In genomic region chr9:6024035-6024554, GRCh38 we compare ENCODE assay signal across 8 cellular contexts. TPM values are rescaled to one million over a fixed set of nuclear protein-coding genes. Genes with fewer than 3 reads are reported as not detected.
DNase-seq lines count a peak whose midpoint lies in the region; ATAC-seq and TF ChIP-seq lines count a peak whose summit lies in the region.

No MANE protein-coding gene starts in this region.

- intact Hi-C loops in sciatic nerve (cut with DNase I): no loop called here

- no peaks in the 10 kb centered on the region for H3K9me2 ChIP-seq in SU-DHL-6 (replicated peaks; ENCODE audit: insufficient read depth, low read length)

- peak overlapping the region; percentile 11 for H3K4me2 ChIP-seq in SU-DHL-6 (ENCODE audit: low read depth, low read length, poor library complexity, severe bottlenecking)

- ATAC-seq in HG03159 (IDR thresholded peaks at IDR 0.05; ENCODE audit: unreplicated experiment): peak; percentile 73
- ATAC-seq in stimulated activated effector memory CD8-positive, alpha-beta T cell treated with anti-CD3 and anti-CD28 coated beads, Interleukin-12 subunit alpha, Interleukin-12 subunit beta, amount 100 ng/mL, for 72 hours: peak; percentile 65
- no peak for ATAC-seq in sciatic nerve
- no peak for ATAC-seq in HG02840 (IDR thresholded peaks at IDR 0.05; ENCODE audit: low FRiP score, unreplicated experiment)

- H3K9me3 ChIP-seq in SU-DHL-6 (ENCODE audit: insufficient read depth, low read length): no peaks in the 10 kb centered on the region

- no peak overlapping the region for H3K4me3 ChIP-seq in GM12864 (ENCODE audit: low read depth, low read length)
- no peak overlapping the region for H3K4me3 ChIP-seq in SU-DHL-6 (ENCODE audit: insufficient read depth, low read length, poor library complexity, severe bottlenecking)
- H3K4me3 ChIP-seq in fibroblast of pulmonary artery (replicated peaks; ENCODE audit: low read depth, low read length): no peak overlapping the region

- H3K27ac ChIP-seq in SU-DHL-6 (ENCODE audit: low read depth, low read length): no peak overlapping the region

- H3F3A ChIP-seq in SU-DHL-6 (ENCODE audit: insufficient read depth): no peaks in the 10 kb centered on the region

- H4K20me1 ChIP-seq in SU-DHL-6 (ENCODE audit: low read depth, low read length): no peaks in the 10 kb centered on the region

- H3K9me3 Mint-ChIP-seq in stimulated activated effector memory CD8-positive, alpha-beta T cell treated with anti-CD3 and anti-CD28 coated beads, Interleukin-12 subunit alpha, Interleukin-12 subunit beta, amount 100 ng/mL, for 72 hours: no peaks in the 10 kb centered on the region

- no peaks in the 10 kb centered on the region for H3K36me3 ChIP-seq in SU-DHL-6 (ENCODE audit: low read length)

- peaks cover 6% of the 10 kb centered on the region for H3K4me1 Mint-ChIP-seq in stimulated activated effector memory CD8-positive, alpha-beta T cell treated with anti-CD3 and anti-CD28 coated beads, Interleukin-12 subunit alpha, Interleukin-12 subunit beta, amount 100 ng/mL, for 72 hours

- H3K4me3 Mint-ChIP-seq in stimulated activated effector memory CD8-positive, alpha-beta T cell treated with anti-CD3 and anti-CD28 coated beads, Interleukin-12 subunit alpha, Interleukin-12 subunit beta, amount 100 ng/mL, for 72 hours: no peak overlapping the region

- H2AFZ ChIP-seq in SU-DHL-6 (ENCODE audit: low read depth, low read length, severe bottlenecking): peak overlapping the region; percentile 56

- H3K79me2 ChIP-seq in SU-DHL-6 (ENCODE audit: insufficient read depth, low read length): no peaks in the 10 kb centered on the region

- no peaks in the 10 kb centered on the region for H3K36me3 Mint-ChIP-seq in stimulated activated effector memory CD8-positive, alpha-beta T cell treated with anti-CD3 and anti-CD28 coated beads, Interleukin-12 subunit alpha, Interleukin-12 subunit beta, amount 100 ng/mL, for 72 hours

- H3K27ac Mint-ChIP-seq in stimulated activated effector memory CD8-positive, alpha-beta T cell treated with anti-CD3 and anti-CD28 coated beads, Interleukin-12 subunit alpha, Interleukin-12 subunit beta, amount 100 ng/mL, for 72 hours: no peak overlapping the region

- DNase-seq in AG20443 (ENCODE audit: low spot score) (peak; percentile 12), GM12864 (ENCODE audit: low read depth) (no peak), fibroblast of pulmonary artery (ENCODE audit: low read depth) (no peak), sciatic nerve (ENCODE audit: low spot score) (no peak)
- peak in 1 of 2 donors; percentile 59 for DNase-seq in stimulated activated effector memory CD8-positive, alpha-beta T cell treated with anti-CD3 and anti-CD28 coated beads, Interleukin-12 subunit alpha, Interleukin-12 subunit beta, amount 100 ng/mL, for 72 hours (ENCODE audit: low spot score in 2 of 2)

- peak; percentile 74 for TF ChIP-seq CTCF in GM12864 (IDR thresholded peaks at IDR 0.05; ENCODE audit: low read depth, low read length, missing control alignments)
- peak; percentile 29 for TF ChIP-seq CTCF in SU-DHL-6 (IDR thresholded peaks at IDR 0.05; ENCODE audit: insufficient read depth, low read length, poor library complexity, severe bottlenecking)
- TF ChIP-seq CTCF in fibroblast of pulmonary artery (IDR thresholded peaks at IDR 0.05; ENCODE audit: low read length, missing control alignments): peak; percentile 57

- H3K27me3 ChIP-seq in SU-DHL-6 (ENCODE audit: low read length): no peaks in the 10 kb centered on the region

- H3K9ac ChIP-seq in SU-DHL-6 (ENCODE audit: low read length): no peak overlapping the region

RNA-seq across cellular contexts. Expression of gene RANBP6, which starts 8.7 kb away (rescaled TPM):
- 13.2 TPM for total RNA-seq in sciatic nerve

Comparison
In these comparisons a context has a peak if more than half of its experiments do, and no peak if none do; other contexts are left out.
1. ATAC-seq: peak in HG03159 (single experiment) and stimulated activated effector memory CD8-positive, alpha-beta T cell treated with anti-CD3 and anti-CD28 coated beads, Interleukin-12 subunit alpha, Interleukin-12 subunit beta, amount 100 ng/mL, for 72 hours (single experiment); none in sciatic nerve (single experiment) and HG02840 (single experiment).
2. Peak in every context shown above with its lines, with median percentiles within 50 percentile points of each other: CTCF ChIP-seq.